ENCODE assay signal across 25 cellular contexts in genomic region chr1:202940561-202940960, GRCh38. TPM values are rescaled to one million over a fixed set of nuclear protein-coding genes. Genes with fewer than 3 reads are reported as not detected.
DNase-seq lines count a peak whose midpoint lies in the region; ATAC-seq, FAIRE-seq and TF ChIP-seq lines count a peak whose summit lies in the region.
"Had no signal": no experiment of that assay in that cellular context is flagged by ENCODE, and none has a peak within 500 bp of the region (broad histone marks: within the 10 kb centered on the region; RNA-seq: fewer than 3 reads in every experiment).

No MANE protein-coding gene starts in this region.

- no peak for TF ChIP-seq POLR2A in breast epithelium (IDR thresholded peaks at IDR 0.05)

- H3K4me1 ChIP-seq in mammary epithelial cell (ENCODE audit: insufficient read depth, low read length) (peaks cover 3% of the 10 kb centered on the region), breast epithelium (no peaks in the 10 kb centered on the region)
- H3K4me1 ChIP-seq: A549, Caco-2 had no signal

- TF ChIP-seq CTCF in mammary epithelial cell (conservative IDR thresholded peaks at IDR 0.05 in 1 of 2, IDR thresholded peaks at IDR 0.05 in 1 of 2; ENCODE audit: extremely low read depth in 1 of 2, insufficient read depth in 1 of 2, low read depth in 1 of 2, low read length in 2 of 2) (no peak), breast epithelium (IDR thresholded peaks at IDR 0.05) (no peak), bronchial epithelial cell (IDR thresholded peaks at IDR 0.05; ENCODE audit: insufficient read depth, low read length, severe bottlenecking) (no peak), coronary artery (IDR thresholded peaks at IDR 0.05) (no peak)

- CTCF ChIA-PET in mammary epithelial cell (lab: Charles Lee; ENCODE audit: low non-redundant PET), result interaction anchor here (0.6 kb wide), 1 partner anchor 41 kb away, joined by 6 read pairs; no protein-coding TSS in a partner anchor

- no peak overlapping the region for H3K4me3 Mint-ChIP-seq in stimulated activated effector memory CD8-positive, alpha-beta T cell treated with anti-CD3 and anti-CD28 coated beads, Interleukin-12 subunit alpha, Interleukin-12 subunit beta, amount 100 ng/mL, for 72 hours
- H3K4me3 Mint-ChIP-seq: B cell; CD4-positive, alpha-beta T cell; CD8-positive, alpha-beta T cell had no signal

- H3K27me3 ChIP-seq in mammary epithelial cell (ENCODE audit: insufficient read depth, low read length), result no peaks in the 10 kb centered on the region
- H3K27me3 ChIP-seq in breast epithelium, result no peaks in the 10 kb centered on the region
- no peaks in the 10 kb centered on the region for H3K27me3 ChIP-seq in bronchial epithelial cell (ENCODE audit: control insufficient read depth, insufficient read depth, low read length)
- H3K27me3 ChIP-seq: BLaER1 treated with 17β-estradiol and CSF1 and Interleukin-3, amounts not matched to agents 10 nM and 100 nM had no signal

- H3K27ac ChIP-seq in mammary epithelial cell (ENCODE audit: insufficient read depth, low read depth, low read length) (no peak overlapping the region), breast epithelium (no peak overlapping the region), coronary artery (no peak overlapping the region)
- H3K27ac ChIP-seq: 22Rv1; A549; BLaER1 treated with 17β-estradiol and CSF1 and Interleukin-3, amounts not matched to agents 10 nM and 100 nM; C4-2B had no signal

- no peaks in the 10 kb centered on the region for H3K9me3 Mint-ChIP-seq in stimulated activated effector memory CD8-positive, alpha-beta T cell treated with anti-CD3 and anti-CD28 coated beads, Interleukin-12 subunit alpha, Interleukin-12 subunit beta, amount 100 ng/mL, for 72 hours
- H3K9me3 Mint-ChIP-seq: CD4-positive, alpha-beta T cell; CD8-positive, alpha-beta T cell had no signal

- no peak overlapping the region for H3K4me2 ChIP-seq in mammary epithelial cell (ENCODE audit: insufficient read depth, low read depth, low read length)
- H3K4me2 ChIP-seq: A549; BLaER1 treated with 17β-estradiol and CSF1 and Interleukin-3, amounts not matched to agents 10 nM and 100 nM had no signal

- H3K79me2 ChIP-seq in mammary epithelial cell (ENCODE audit: insufficient read depth, low read length), result no peaks in the 10 kb centered on the region

- H3K36me3 Mint-ChIP-seq in stimulated activated effector memory CD8-positive, alpha-beta T cell treated with anti-CD3 and anti-CD28 coated beads, Interleukin-12 subunit alpha, Interleukin-12 subunit beta, amount 100 ng/mL, for 72 hours, result peaks cover 66% of the 10 kb centered on the region

- H3K36me3 ChIP-seq in mammary epithelial cell (ENCODE audit: insufficient read depth, low read length), result peaks cover 28% of the 10 kb centered on the region
- H3K36me3 ChIP-seq in breast epithelium, result peaks cover 25% of the 10 kb centered on the region
- peaks cover 20% of the 10 kb centered on the region for H3K36me3 ChIP-seq in bronchial epithelial cell (ENCODE audit: control insufficient read depth, insufficient read depth, low read length)

- H3K4me3 ChIP-seq in mammary epithelial cell (replicated peaks in 1 of 3; ENCODE audit: insufficient read depth in 1 of 3, low read depth in 2 of 3, low read length in 3 of 3), result no peak overlapping the region
- no peak overlapping the region for H3K4me3 ChIP-seq in breast epithelium
- H3K4me3 ChIP-seq in bronchial epithelial cell (ENCODE audit: low read depth, low read length), result no peak overlapping the region
- H3K4me3 ChIP-seq in coronary artery, result no peak overlapping the region
- H3K4me3 ChIP-seq: A549; BLaER1 treated with 17β-estradiol and CSF1 and Interleukin-3, amounts not matched to agents 10 nM and 100 nM; GM12878 had no signal

- H3K9me3 ChIP-seq in mammary epithelial cell (replicated peaks; ENCODE audit: insufficient read depth, low read length) (no peaks in the 10 kb centered on the region), breast epithelium (no peaks in the 10 kb centered on the region)
- H3K9me3 ChIP-seq: A549; BLaER1 treated with 17β-estradiol and CSF1 and Interleukin-3, amounts not matched to agents 10 nM and 100 nM; Caco-2 had no signal

- no peak overlapping the region for H2AFZ ChIP-seq in mammary epithelial cell (ENCODE audit: low read depth, low read length)

- intact Hi-C loops in mammary epithelial cell (cut with micrococcal nuclease) (no loop called here), breast epithelium (cut with DNase I; ENCODE audit: low total_unique reads) (no loop called here)

- in situ Hi-C loops in mammary epithelial cell (cut with MboI; ENCODE audit: low sequenced_read_pairs in 2 of 2), result no loop called here

- H4K20me1 ChIP-seq in mammary epithelial cell (ENCODE audit: insufficient read depth, low read length), result no peaks in the 10 kb centered on the region

- dilution Hi-C loops in mammary epithelial cell (cut with HindIII; ENCODE audit: low sequenced_read_pairs), result loop anchor here (5.0 kb wide), 1 partner anchor 53 kb away; the partner anchor contains the start of gene RABIF

- H3K27ac Mint-ChIP-seq in stimulated activated effector memory CD8-positive, alpha-beta T cell treated with anti-CD3 and anti-CD28 coated beads, Interleukin-12 subunit alpha, Interleukin-12 subunit beta, amount 100 ng/mL, for 72 hours, result peak overlapping the region; percentile 43
- H3K27ac Mint-ChIP-seq: B cell; CD4-positive, alpha-beta T cell; CD8-positive, alpha-beta T cell had no signal

- no TSS peak for BruUV-seq in mammary epithelial cell (replicated peaks; lab: Mats Ljungman, UMichigan)

- H3K4me1 Mint-ChIP-seq in stimulated activated effector memory CD8-positive, alpha-beta T cell treated with anti-CD3 and anti-CD28 coated beads, Interleukin-12 subunit alpha, Interleukin-12 subunit beta, amount 100 ng/mL, for 72 hours, result no peaks in the 10 kb centered on the region
- H3K4me1 Mint-ChIP-seq: B cell had no signal

- ATAC-seq in esophagus mucosa, result peak; percentile 38
- ATAC-seq in stimulated activated effector memory CD8-positive, alpha-beta T cell treated with anti-CD3 and anti-CD28 coated beads, Interleukin-12 subunit alpha, Interleukin-12 subunit beta, amount 100 ng/mL, for 72 hours, result no peak
- ATAC-seq: A549; CD8-positive, alpha-beta T cell; GM12878 had no signal

- DNase-seq in mammary epithelial cell, result peak; percentile 11
- no peak for DNase-seq in breast epithelium (ENCODE audit: low spot score in 2 of 2)
- DNase-seq in bronchial epithelial cell (ENCODE audit: low read depth), result peak; percentile 68
- DNase-seq in stimulated activated effector memory CD8-positive, alpha-beta T cell treated with anti-CD3 and anti-CD28 coated beads, Interleukin-12 subunit alpha, Interleukin-12 subunit beta, amount 100 ng/mL, for 72 hours (ENCODE audit: low spot score in 2 of 2), result no peak
- no peak for DNase-seq in NCI-H1694 (lab: John Stamatoyannopoulos, UW)
- DNase-seq in coronary artery (ENCODE audit: low spot score), result no peak
- no peak for DNase-seq in GM03348 (ENCODE audit: low spot score)
- DNase-seq: AML-193; Caco-2; Calu3; CD4-positive, alpha-beta T cell; CD8-positive, alpha-beta T cell; DMS79 treated with DMSO at 0.1 percent for 48 hours; GF-D8 had no signal

- FAIRE-seq in bronchial epithelial cell (lab: Jason Lieb, UNC), result no peak
- FAIRE-seq: A549, D721Med, G401.6, GM12878, GM12892, GM18507 had no signal

- H3K9ac ChIP-seq in mammary epithelial cell (ENCODE audit: insufficient read depth, low read length), result no peak overlapping the region
- H3K9ac ChIP-seq: BLaER1 treated with 17β-estradiol and CSF1 and Interleukin-3, amounts not matched to agents 10 nM and 100 nM had no signal

RNA-seq across cellular contexts. Expression of gene KLHL12, which starts 13.5 kb away (rescaled TPM):
- 10 to 100 TPM; 20.8 to 28.3 TPM for total RNA-seq in mammary epithelial cell
- 15.6 TPM for polyA plus RNA-seq in mammary epithelial cell
- 21.6 TPM for polyA minus RNA-seq in mammary epithelial cell
- total RNA-seq in breast epithelium, result 10 to 100 TPM; 21.3 to 26.4 (median 25.5) TPM
- 51.1 and 71.6 TPM in 2 replicates for total RNA-seq in bronchial epithelial cell
- total RNA-seq in esophagus mucosa, result 21.5 TPM

RNA-seq across cellular contexts. Expression of gene ADIPOR1, which starts 17.6 kb away (rescaled TPM):
- total RNA-seq in mammary epithelial cell (100 to 1,000 TPM in 1 of 2 donors, 10 to 100 TPM in 1; 98.2 to 157 TPM), breast epithelium (100 to 1,000 TPM in 1 of 3 donors, 10 to 100 TPM in 2; 87.2 to 143 (median 87.5) TPM), bronchial epithelial cell (178 and 212 TPM in 2 replicates), esophagus mucosa (82.7 TPM)
- 171 TPM for polyA plus RNA-seq in mammary epithelial cell
- polyA minus RNA-seq in mammary epithelial cell, result 196 TPM

RNA-seq across cellular contexts. Expression of gene CYB5R1, which starts 26.5 kb away (rescaled TPM):
- total RNA-seq in mammary epithelial cell (10 to 100 TPM; 50.7 to 95.2 TPM), breast epithelium (10 to 100 TPM; 42.0 to 77.4 (median 53.8) TPM), bronchial epithelial cell (101 and 112 TPM in 2 replicates), esophagus mucosa (73.1 TPM)
- 97.7 TPM for polyA plus RNA-seq in mammary epithelial cell
- polyA minus RNA-seq in mammary epithelial cell, result 57.0 TPM

RNA-seq across cellular contexts. Expression of gene RABIF, which starts 51.6 kb away (rescaled TPM):
- total RNA-seq in mammary epithelial cell (1 to 10 TPM; 5.2 to 8.5 TPM), breast epithelium (1 to 10 TPM; 4.8 to 6.9 (median 5.6) TPM), bronchial epithelial cell (3.9 and 10.4 TPM in 2 replicates), esophagus mucosa (12.3 TPM)
- 12.4 TPM for polyA plus RNA-seq in mammary epithelial cell
- 6.8 TPM for polyA minus RNA-seq in mammary epithelial cell

Comparison
In these comparisons a context has a peak if more than half of its experiments do, and no peak if none do; other contexts are left out.
1. DNase-seq: peak in mammary epithelial cell (single experiment) and bronchial epithelial cell (single experiment); none in breast epithelium (0 of 2), stimulated activated effector memory CD8-positive, alpha-beta T cell treated with anti-CD3 and anti-CD28 coated beads, Interleukin-12 subunit alpha, Interleukin-12 subunit beta, amount 100 ng/mL, for 72 hours (0 of 2), NCI-H1694 (single experiment), coronary artery (single experiment) and GM03348 (single experiment).